Comparison of ENCODE assay signal across 30 cellular contexts in the genomic region with DNA sequence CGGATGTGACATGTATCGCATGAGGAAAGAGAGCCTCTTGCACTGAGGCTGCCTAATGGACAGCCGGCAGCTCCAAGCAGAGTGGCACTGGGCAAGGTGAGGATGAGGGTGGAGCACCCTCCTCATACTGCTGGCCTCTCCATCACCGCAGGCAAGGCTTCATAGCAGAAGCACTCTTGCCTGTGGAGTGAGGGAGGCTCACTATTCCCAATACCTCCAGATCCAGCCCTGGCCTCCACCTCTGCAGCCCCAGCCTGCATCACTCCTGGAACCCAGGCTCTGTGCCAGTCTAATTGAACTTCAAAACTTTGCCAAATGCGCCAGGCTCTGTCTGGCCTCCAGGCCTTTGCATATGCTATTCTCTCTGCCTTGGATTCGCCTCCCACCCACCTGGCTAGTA. TPM values are rescaled to one million over a fixed set of nuclear protein-coding genes. Genes with fewer than 3 reads are reported as not detected.
"Had no signal": no experiment of that assay in that cellular context is flagged by ENCODE, and none has a peak within 500 bp of the region (broad histone marks: within the 10 kb centered on the region; RNA-seq: fewer than 3 reads in every experiment).

No MANE protein-coding gene starts in this region.

- H3K36me3 Mint-ChIP-seq: activated CD4-positive, alpha-beta memory T cell treated with anti-CD3 and anti-CD28 coated beads for 36 hours; activated naive CD8-positive, alpha-beta T cell; brain had no signal

- H3K4me3 Mint-ChIP-seq: activated CD4-positive, alpha-beta memory T cell treated with anti-CD3 and anti-CD28 coated beads for 36 hours; activated CD4-positive, alpha-beta T cell treated with anti-CD3 and anti-CD28 coated beads, Interleukin-2, amount 10 ng/mL, durations not matched to agents 7 days and 5 days; activated naive CD8-positive, alpha-beta T cell; activated T-cell treated with anti-CD3 and anti-CD28 coated beads, Interleukin-2, amount 50 U/mL, for 4 hours; brain; T-helper 17 cell had no signal

- H3K9me3 Mint-ChIP-seq: activated CD4-positive, alpha-beta memory T cell treated with anti-CD3 and anti-CD28 coated beads for 36 hours; activated CD4-positive, alpha-beta T cell treated with anti-CD3 and anti-CD28 coated beads, Interleukin-2, amount 10 ng/mL, durations not matched to agents 7 days and 5 days; activated T-cell treated with anti-CD3 and anti-CD28 coated beads, Interleukin-2, amount 50 U/mL, for 4 hours; brain had no signal

- H3K4me1 ChIP-seq: colonic mucosa, Peyer's patch, SJSA1 had no signal

- H3K27me3 ChIP-seq: colonic mucosa, Peyer's patch had no signal

- ATAC-seq: activated T-cell treated with anti-CD3 and anti-CD28 coated beads, Interleukin-2, amount 50 U/mL, for 4 hours; K562; SK-N-SH treated with all-trans-retinoic acid at 6 μM for 48 hours; T-helper 17 cell had no signal

- H3K4me3 ChIP-seq: colonic mucosa, K562, Peyer's patch, SJSA1 had no signal

- H3K27ac ChIP-seq: colonic mucosa, Peyer's patch, RWPE1, SJSA1 had no signal

- H3K36me3 ChIP-seq: colonic mucosa, Peyer's patch, SJSA1 had no signal

- H3K4me1 Mint-ChIP-seq: activated CD4-positive, alpha-beta T cell treated with anti-CD3 and anti-CD28 coated beads, Interleukin-2, amount 10 ng/mL, durations not matched to agents 7 days and 5 days had no signal

- H3K27ac Mint-ChIP-seq: activated CD4-positive, alpha-beta memory T cell treated with anti-CD3 and anti-CD28 coated beads for 36 hours; activated CD4-positive, alpha-beta T cell treated with anti-CD3 and anti-CD28 coated beads, Interleukin-2, amount 10 ng/mL, durations not matched to agents 7 days and 5 days; activated naive CD8-positive, alpha-beta T cell; T-helper 17 cell had no signal

- H3K9me3 ChIP-seq: colonic mucosa, Peyer's patch, SJSA1 had no signal

- DNase-seq: activated CD4-positive, alpha-beta memory T cell treated with anti-CD3 and anti-CD28 coated beads for 36 hours; activated CD4-positive, alpha-beta T cell treated with anti-CD3 and anti-CD28 coated beads, Interleukin-2, amount 10 ng/mL, durations not matched to agents 7 days and 5 days; activated CD4-positive, CD25-positive, alpha-beta regulatory T cell; activated CD8-positive, alpha-beta memory T cell treated with anti-CD3 and anti-CD28 coated beads for 24 hours; activated effector memory CD4-positive, alpha-beta T cell treated with anti-CD3 and anti-CD28 coated beads, Interleukin-2, amount 50 U/mL, for 16 hours; activated naive CD4-positive, alpha-beta T cell treated with Interleukin-2 at 50 U/mL for 16 hours; activated T-cell treated with anti-CD3 and anti-CD28 coated beads, Interleukin-2, amount 50 U/mL, for 4 hours; amygdala; cerebellar nuclear complex; colonic mucosa; Kasumi-1; MV-4-11; NCI-H1092 treated with DMSO at 0.1 percent for 48 hours; NCI-H1417 treated with DMSO at 0.1 percent for 48 hours; NCI-H1694; NCI-H2029; NCI-H524 treated with DMSO at 0.1 percent for 48 hours; NCI-H748 treated with DMSO at 0.1 percent for 48 hours; SHP77; SW 1271; T-helper 17 cell; T-helper 9 cell had no signal

RNA-seq across cellular contexts. Expression of a gene that starts 29.7 kb away (rescaled TPM):
- total RNA-seq: OCI-LY7 had no signal
